ENCODE assay signal across 12 cellular contexts in the genomic region with DNA sequence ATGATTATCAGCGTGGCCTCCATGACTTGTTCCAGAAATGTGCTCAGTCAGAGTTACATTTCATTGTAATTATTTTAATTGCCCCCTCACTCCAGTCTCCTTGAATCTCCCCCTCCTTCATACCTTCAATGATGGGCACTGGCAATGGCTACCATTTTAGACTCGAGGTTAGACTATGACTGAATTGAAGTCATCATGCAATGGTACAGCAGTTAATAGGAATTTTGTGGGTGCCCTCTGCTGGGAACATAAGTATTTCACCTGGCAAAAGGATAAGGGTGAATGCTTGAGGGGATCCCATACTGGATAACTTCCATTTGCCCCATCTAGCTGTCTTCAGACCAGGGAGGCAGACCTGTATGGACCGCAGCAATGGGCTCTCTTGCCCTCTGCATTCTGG. TPM values are rescaled to one million over a fixed set of nuclear protein-coding genes. Genes with fewer than 3 reads are reported as not detected.
A peak's percentile ranks its signal among the peaks of the same experiment; 100 is the strongest.
DNase-seq lines count a peak whose midpoint lies in the region; ATAC-seq, FAIRE-seq and TF ChIP-seq lines count a peak whose summit lies in the region.
"Had no signal": no experiment of that assay in that cellular context is flagged by ENCODE, and none has a peak within 500 bp of the region (broad histone marks: within the 10 kb centered on the region; RNA-seq: fewer than 3 reads in every experiment).

No MANE protein-coding gene starts in this region.

- POLR2A ChIA-PET in HepG2 (lab: Yijun Ruan, JAX), result no interaction called here

- no peak overlapping the region for H3K27ac ChIP-seq in HepG2 (ENCODE audit: extremely low read length, insufficient read depth, low read length)
- H3K27ac ChIP-seq: coronary artery had no signal

- WGBS in HepG2 (ENCODE audit: low lambda C conversion rate), result 44% methylated on average over 3 of the region's 3 CpGs

- peak; percentile 8 for FAIRE-seq in HepG2 (lab: Jason Lieb, UNC)

- H2AFZ ChIP-seq in HepG2 (ENCODE audit: low read length), result no peak overlapping the region

- in situ Hi-C loops in HepG2 (cut with HindIII; ENCODE audit: extremely low pct_ligation_motif_present, low pct_unique_long_range_greater_than_20kb), result no loop called here

- no peaks in the 10 kb centered on the region for H3K36me3 ChIP-seq in HepG2 (replicated peaks in 1 of 2; ENCODE audit: control insufficient read depth in 1 of 2, insufficient read depth in 2 of 2, low read length in 2 of 2)

- intact Hi-C loops in HepG2 (cut with micrococcal nuclease; ENCODE audit: unreplicated experiment), result no loop called here

- TF ChIP-seq CTCF in NB4 (IDR thresholded peaks at IDR 0.05; ENCODE audit: low read depth, low read length), result no peak
- peak; percentile 33 for TF ChIP-seq CTCF in HepG2 (CRISPR knock-in tag; IDR thresholded peaks at IDR 0.05)

- no peak overlapping the region for H3K9ac ChIP-seq in HepG2 (ENCODE audit: insufficient read depth, low read depth, low read length)

- TF ChIP-seq EP300 in HepG2 (IDR thresholded peaks at IDR 0.05; ENCODE audit: low read depth in 2 of 2, low read length in 2 of 2) (no peak), HepG2 (CRISPR knock-in tag; IDR thresholded peaks at IDR 0.05; ENCODE audit: borderline replicate concordance) (no peak)

- TF ChIP-seq RAD21 in HepG2 (CRISPR knock-in tag; IDR thresholded peaks at IDR 0.05), result no peak

- H3K79me2 ChIP-seq in HepG2 (ENCODE audit: insufficient read depth, low read length), result no peaks in the 10 kb centered on the region

- no peaks in the 10 kb centered on the region for H3K9me3 ChIP-seq in HepG2 (ENCODE audit: low read length)

- H3K4me1 ChIP-seq in HepG2 (ENCODE audit: insufficient read depth, low read length), result no peaks in the 10 kb centered on the region

- DNase-seq in GM03348 (ENCODE audit: low spot score) (peak; percentile 21), NB4 (ENCODE audit: low read depth) (peak; percentile 39), dermis blood vessel endothelial cell (peak; percentile 62), HepG2 (ENCODE audit: low spot score) (peak; percentile 14), NCI-H1092 treated with DMSO at 0.1 percent for 48 hours (lab: John Stamatoyannopoulos, UW) (no peak), NCI-H526 treated with DMSO at 0.1 percent for 48 hours (lab: John Stamatoyannopoulos, UW) (no peak)
- no peak for DNase-seq in activated CD4-positive, alpha-beta T cell treated with anti-CD3 and anti-CD28 coated beads for 1 hour
- DNase-seq: immature natural killer cell, NCI-H1048, SHP77 had no signal

- H3K4me2 ChIP-seq in HepG2 (ENCODE audit: low read depth, low read length), result no peak overlapping the region

- CTCF ChIA-PET in HepG2 (lab: Yijun Ruan, JAX; ENCODE audit: low intra/inter-chr PET ratio, low total read pairs), result interaction anchor here (1.4 kb wide), 1 partner anchor 219 kb away, joined by 4 read pairs; no protein-coding TSS in a partner anchor

- H4K20me1 ChIP-seq in HepG2 (ENCODE audit: insufficient read depth, low read length), result no peaks in the 10 kb centered on the region

- BruUV-seq in HepG2 (replicated peaks; lab: Mats Ljungman, UMichigan), result no TSS peak

- H3K27me3 ChIP-seq in HepG2 (ENCODE audit: control insufficient read depth in 1 of 2, insufficient read depth in 2 of 2, low read length in 2 of 2), result 0 out of 5 replicates have a peak, but pooled peaks cover 0 to 4% of the 10 kb centered on the region in 2 experiments

- TF ChIP-seq POLR2A in NB4 (IDR thresholded peaks at IDR 0.05; ENCODE audit: extremely low read depth, insufficient read length) (no peak), HepG2 (IDR thresholded peaks at IDR 0.05; ENCODE audit: insufficient read depth in 1 of 2, low read depth in 2 of 2, low read length in 2 of 2) (no peak)

- no peak overlapping the region for H3K4me3 ChIP-seq in NB4 (ENCODE audit: low read depth, low read length)
- no peak overlapping the region for H3K4me3 ChIP-seq in HepG2 (replicated peaks in 1 of 3; ENCODE audit: insufficient read depth in 1 of 3, low read depth in 2 of 3, low read length in 3 of 3)
- H3K4me3 ChIP-seq: coronary artery had no signal

- ATAC-seq in HepG2, result peak; percentile 50; the same call in 2 of the 3 replicates
- no peak for ATAC-seq in HG03457 (IDR thresholded peaks at IDR 0.05; ENCODE audit: unreplicated experiment)

TF ChIP-seq in HepG2, 621 proteins besides CTCF, POLR2A, EP300 and RAD21:
- TF ChIP-seq, protein P1, sequence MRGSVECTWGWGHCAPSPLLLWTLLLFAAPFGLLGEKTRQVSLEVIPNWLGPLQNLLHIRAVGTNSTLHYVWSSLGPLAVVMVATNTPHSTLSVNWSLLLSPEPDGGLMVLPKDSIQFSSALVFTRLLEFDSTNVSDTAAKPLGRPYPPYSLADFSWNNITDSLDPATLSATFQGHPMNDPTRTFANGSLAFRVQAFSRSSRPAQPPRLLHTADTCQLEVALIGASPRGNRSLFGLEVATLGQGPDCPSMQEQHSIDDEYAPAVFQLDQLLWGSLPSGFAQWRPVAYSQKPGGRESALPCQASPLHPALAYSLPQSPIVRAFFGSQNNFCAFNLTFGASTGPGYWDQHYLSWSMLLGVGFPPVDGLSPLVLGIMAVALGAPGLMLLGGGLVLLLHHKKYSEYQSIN (CRISPR knock-in tag; IDR thresholded peaks at IDR 0.05; ENCODE audit: borderline replicate concordance), result no peak
- no peak for TF ChIP-seq ZNF790 (CRISPR knock-in tag; IDR thresholded peaks at IDR 0.05; ENCODE audit: borderline replicate concordance)
- no peak for TF ChIP-seq RCOR2 (CRISPR knock-in tag; IDR thresholded peaks at IDR 0.05)
- peak; percentile 54 for TF ChIP-seq STAG1 (CRISPR knock-in tag; IDR thresholded peaks at IDR 0.05)
TF ChIP-seq in HepG2: peak in this region for 1.

RNA-seq across cellular contexts. Expression of gene USP12, which starts 32.2 kb away (rescaled TPM):
- total RNA-seq in dermis blood vessel endothelial cell (32.3 and 39.7 TPM in 2 replicates), HepG2 (2016; rRNA removed; fragmentation: Illumina TruSeq; extraction: Trizol) (19.5 and 30.3 TPM in 2 replicates)
- total RNA-seq in HepG2 (2016; cell fraction: cytosol; rRNA removed; fragmentation: Illumina TruSeq; extraction: Trizol; ENCODE audit: low read depth), result 32.9 and 33.8 TPM in 2 replicates
- total RNA-seq in HepG2 (2016; cell fraction: insoluble cytoplasmic fraction; rRNA removed; fragmentation: Illumina TruSeq; extraction: Trizol), result 19.4 and 26.7 TPM in 2 replicates
- total RNA-seq in HepG2 (2016; cell fraction: membrane; rRNA removed; fragmentation: Illumina TruSeq; extraction: Trizol), result 34.7 and 39.3 TPM in 2 replicates
- 16.5 and 17.7 TPM in 2 replicates for total RNA-seq in HepG2 (2016; cell fraction: nucleus; rRNA removed; fragmentation: Illumina TruSeq; extraction: Trizol)
- polyA plus RNA-seq in HepG2 (2011; rRNA removed), result 9.4 and 9.8 TPM in 2 replicates
- polyA plus RNA-seq in HepG2 (2011; cell fraction: cytosol; rRNA removed), result 3.9 and 6.2 TPM in 2 replicates
- 2.7 and 3.4 TPM in 2 replicates for polyA plus RNA-seq in HepG2 (2011; cell fraction: nucleus; rRNA removed)
- 16.6 and 18.8 TPM in 2 replicates for polyA plus RNA-seq in HepG2 (2012)
- 36.8 and 44.5 TPM in 2 replicates for polyA plus RNA-seq in HepG2 (2016; cell fraction: cytosol; fragmentation: Illumina TruSeq; extraction: Trizol; ENCODE audit: low read depth)
- 28.8 and 29.4 TPM in 2 replicates for polyA plus RNA-seq in HepG2 (2016; cell fraction: insoluble cytoplasmic fraction; fragmentation: Illumina TruSeq; extraction: Trizol; ENCODE audit: low read depth)
- polyA plus RNA-seq in HepG2 (2016; cell fraction: membrane; fragmentation: Illumina TruSeq; extraction: Trizol; ENCODE audit: low read depth), result 31.5 and 33.7 TPM in 2 replicates
- 15.9 and 16.9 TPM in 2 replicates for polyA plus RNA-seq in HepG2 (2016; cell fraction: nucleus; fragmentation: Illumina TruSeq; extraction: Trizol; ENCODE audit: insufficient read depth, low read depth)
- 4.2 and 6.1 TPM in 2 replicates for polyA minus RNA-seq in HepG2 (2011; rRNA and poly(A)+ RNA removed; ENCODE audit: low replicate concordance)
- 9.5 and 11.3 TPM in 2 replicates for polyA minus RNA-seq in HepG2 (2011; cell fraction: cytosol; rRNA and poly(A)+ RNA removed)
- polyA minus RNA-seq in HepG2 (2011; cell fraction: nucleus; rRNA and poly(A)+ RNA removed), result 23.9 and 27.2 TPM in 2 replicates

RNA-seq across cellular contexts. Expression of gene RPL21, which starts 47.5 kb away (rescaled TPM):
- 435 and 648 TPM in 2 replicates for total RNA-seq in dermis blood vessel endothelial cell
- total RNA-seq in HepG2 (2016; rRNA removed; fragmentation: Illumina TruSeq; extraction: Trizol), result 1,234 and 1,660 TPM in 2 replicates
- 1,575 and 1,856 TPM in 2 replicates for total RNA-seq in HepG2 (2016; cell fraction: cytosol; rRNA removed; fragmentation: Illumina TruSeq; extraction: Trizol; ENCODE audit: low read depth)
- total RNA-seq in HepG2 (2016; cell fraction: insoluble cytoplasmic fraction; rRNA removed; fragmentation: Illumina TruSeq; extraction: Trizol), result 1,231 and 1,647 TPM in 2 replicates
- 2,364 and 2,513 TPM in 2 replicates for total RNA-seq in HepG2 (2016; cell fraction: membrane; rRNA removed; fragmentation: Illumina TruSeq; extraction: Trizol)
- 468 and 495 TPM in 2 replicates for total RNA-seq in HepG2 (2016; cell fraction: nucleus; rRNA removed; fragmentation: Illumina TruSeq; extraction: Trizol)
- 1,013 and 1,261 TPM in 2 replicates for polyA plus RNA-seq in HepG2 (2011; rRNA removed)
- polyA plus RNA-seq in HepG2 (2011; cell fraction: cytosol; rRNA removed), result 771 and 1,026 TPM in 2 replicates
- polyA plus RNA-seq in HepG2 (2011; cell fraction: nucleus; rRNA removed), result 163 and 203 TPM in 2 replicates
- 1,465 and 1,554 TPM in 2 replicates for polyA plus RNA-seq in HepG2 (2012)
- 1,743 and 1,770 TPM in 2 replicates for polyA plus RNA-seq in HepG2 (2016; cell fraction: cytosol; fragmentation: Illumina TruSeq; extraction: Trizol; ENCODE audit: low read depth)
- polyA plus RNA-seq in HepG2 (2016; cell fraction: insoluble cytoplasmic fraction; fragmentation: Illumina TruSeq; extraction: Trizol; ENCODE audit: low read depth), result 1,533 and 1,679 TPM in 2 replicates
- polyA plus RNA-seq in HepG2 (2016; cell fraction: membrane; fragmentation: Illumina TruSeq; extraction: Trizol; ENCODE audit: low read depth), result 2,158 and 2,160 TPM in 2 replicates
- polyA plus RNA-seq in HepG2 (2016; cell fraction: nucleus; fragmentation: Illumina TruSeq; extraction: Trizol; ENCODE audit: insufficient read depth, low read depth), result 719 and 730 TPM in 2 replicates
- polyA minus RNA-seq in HepG2 (2011; rRNA and poly(A)+ RNA removed; ENCODE audit: low replicate concordance), result 37.8 and 64.0 TPM in 2 replicates
- 164 and 196 TPM in 2 replicates for polyA minus RNA-seq in HepG2 (2011; cell fraction: cytosol; rRNA and poly(A)+ RNA removed)
- 292 and 344 TPM in 2 replicates for polyA minus RNA-seq in HepG2 (2011; cell fraction: nucleus; rRNA and poly(A)+ RNA removed)

Comparison
In these comparisons a context has a peak if more than half of its experiments do, and no peak if none do; other contexts are left out.
1. DNase-seq: peak in GM03348 (single experiment), NB4 (single experiment), dermis blood vessel endothelial cell (single experiment) and HepG2 (single experiment); none in activated CD4-positive, alpha-beta T cell treated with anti-CD3 and anti-CD28 coated beads for 1 hour (single experiment), NCI-H1092 treated with DMSO at 0.1 percent for 48 hours (single experiment) and NCI-H526 treated with DMSO at 0.1 percent for 48 hours (single experiment).